In genomic region chr16:84555418-84556196, GRCh38 we compare ENCODE assay signal across 11 cellular contexts. TPM values are rescaled to one million over a fixed set of nuclear protein-coding genes. Genes with fewer than 3 reads are reported as not detected.
DNase-seq lines count a peak whose midpoint lies in the region; ATAC-seq and TF ChIP-seq lines count a peak whose summit lies in the region.
"Had no signal": no experiment of that assay in that cellular context is flagged by ENCODE, and none has a peak within 500 bp of the region (broad histone marks: within the 10 kb centered on the region; RNA-seq: fewer than 3 reads in every experiment).

No MANE protein-coding gene starts in this region.

- H3K27me3 ChIP-seq in CD8-positive, alpha-beta memory T cell (ENCODE audit: insufficient read depth, low read length, poor library complexity, severe bottlenecking): no peaks in the 10 kb centered on the region
- H3K27me3 ChIP-seq in suprapubic skin: peaks cover 16% of the 10 kb centered on the region

- no peaks in the 10 kb centered on the region for H3K9me3 Mint-ChIP-seq in CD8-positive, alpha-beta memory T cell
- no peaks in the 10 kb centered on the region for H3K9me3 Mint-ChIP-seq in activated CD4-positive, alpha-beta memory T cell treated with anti-CD3 and anti-CD28 coated beads, Interleukin-2, amount 10 ng/mL, durations not matched to agents 7 days and 5 days
- H3K9me3 Mint-ChIP-seq in memory B cell: no peaks in the 10 kb centered on the region
- H3K9me3 Mint-ChIP-seq: central memory CD8-positive, alpha-beta T cell had no signal

- peaks cover 0 to 1% of the 10 kb centered on the region in 2 donors for H3K27me3 Mint-ChIP-seq in CD8-positive, alpha-beta memory T cell
- no peaks in the 10 kb centered on the region for H3K27me3 Mint-ChIP-seq in activated CD4-positive, alpha-beta memory T cell treated with anti-CD3 and anti-CD28 coated beads, Interleukin-2, amount 10 ng/mL, durations not matched to agents 7 days and 5 days
- no peaks in the 10 kb centered on the region for H3K27me3 Mint-ChIP-seq in memory B cell
- H3K27me3 Mint-ChIP-seq: central memory CD8-positive, alpha-beta T cell had no signal

- H3K4me1 Mint-ChIP-seq in CD8-positive, alpha-beta memory T cell: peaks cover 35 to 52% (median 45%) of the 10 kb centered on the region in 3 donors
- peaks cover 43% of the 10 kb centered on the region for H3K4me1 Mint-ChIP-seq in activated CD4-positive, alpha-beta memory T cell treated with anti-CD3 and anti-CD28 coated beads, Interleukin-2, amount 10 ng/mL, durations not matched to agents 7 days and 5 days
- peaks cover 10% of the 10 kb centered on the region for H3K4me1 Mint-ChIP-seq in memory B cell

- POLR2A ChIA-PET in CD8-positive, alpha-beta memory T cell (lab: Charles Lee): interaction anchor here (0.7 kb wide), 1 partner anchor 10 kb away, joined by 7 read pairs; no protein-coding TSS in a partner anchor
- POLR2A ChIA-PET in activated CD4-positive, alpha-beta memory T cell treated with anti-CD3 and anti-CD28 coated beads, Interleukin-2, amount 10 ng/mL, durations not matched to agents 7 days and 5 days (lab: Charles Lee): interaction anchor here (0.7 to 4.5 kb wide), 9 partner anchors 9 to 60 kb away, joined by 3 to 62 read pairs (median 4); no protein-coding TSS in a partner anchor

- H3K4me3 Mint-ChIP-seq in CD8-positive, alpha-beta memory T cell: peak overlapping the region in 2 of 7 donors; percentile 25 to 51
- no peak overlapping the region for H3K4me3 Mint-ChIP-seq in activated CD4-positive, alpha-beta memory T cell treated with anti-CD3 and anti-CD28 coated beads, Interleukin-2, amount 10 ng/mL, durations not matched to agents 7 days and 5 days
- no peak overlapping the region for H3K4me3 Mint-ChIP-seq in memory B cell
- H3K4me3 Mint-ChIP-seq: central memory CD8-positive, alpha-beta T cell had no signal

- TF ChIP-seq RAD21 in Ishikawa (IDR thresholded peaks at IDR 0.05; ENCODE audit: low read depth): no peak

- no peak for TF ChIP-seq POLR2A in suprapubic skin (IDR thresholded peaks at IDR 0.05)

- H3K9me3 ChIP-seq in CD8-positive, alpha-beta memory T cell (ENCODE audit: low read length): no peaks in the 10 kb centered on the region
- no peaks in the 10 kb centered on the region for H3K9me3 ChIP-seq in suprapubic skin

- peak overlapping the region in 6 of 8 donors; percentile 63 to 95 (median 86) for H3K27ac Mint-ChIP-seq in CD8-positive, alpha-beta memory T cell
- H3K27ac Mint-ChIP-seq in activated CD4-positive, alpha-beta memory T cell treated with anti-CD3 and anti-CD28 coated beads, Interleukin-2, amount 10 ng/mL, durations not matched to agents 7 days and 5 days: peak overlapping the region; percentile 41
- H3K27ac Mint-ChIP-seq in memory B cell: no peak overlapping the region

- no peak for TF ChIP-seq EP300 in Ishikawa (IDR thresholded peaks at IDR 0.05; ENCODE audit: borderline replicate concordance)
- no peak for TF ChIP-seq EP300 in suprapubic skin (IDR thresholded peaks at IDR 0.05)

- H3K4me1 ChIP-seq in CD8-positive, alpha-beta memory T cell (ENCODE audit: insufficient read depth, low read length): peaks cover 44% of the 10 kb centered on the region
- no peaks in the 10 kb centered on the region for H3K4me1 ChIP-seq in suprapubic skin

- peaks cover 0 to 3% (median 0%) of the 10 kb centered on the region in 3 donors for H3K36me3 Mint-ChIP-seq in CD8-positive, alpha-beta memory T cell
- H3K36me3 Mint-ChIP-seq in activated CD4-positive, alpha-beta memory T cell treated with anti-CD3 and anti-CD28 coated beads, Interleukin-2, amount 10 ng/mL, durations not matched to agents 7 days and 5 days (ENCODE audit: low read depth): peaks cover 25% of the 10 kb centered on the region
- no peaks in the 10 kb centered on the region for H3K36me3 Mint-ChIP-seq in memory B cell

- DNase-seq in CD8-positive, alpha-beta memory T cell: no peak
- DNase-seq in activated CD4-positive, alpha-beta memory T cell treated with anti-CD3 and anti-CD28 coated beads, Interleukin-2, amount 10 ng/mL, durations not matched to agents 7 days and 5 days: no peak
- no peak for DNase-seq in memory B cell (ENCODE audit: low spot score in 2 of 2)
- no peak for DNase-seq in UCSD-AML1 (lab: John Stamatoyannopoulos, UW; ENCODE audit: unreplicated experiment)
- DNase-seq in suprapubic skin (ENCODE audit: low spot score in 2 of 2): no peak
- DNase-seq: stimulated activated CD4-positive, alpha-beta T cell treated with anti-CD3 and anti-CD28 coated beads, Interleukin-15, amount 100 ng/mL, for 24 hours had no signal

- H3K36me3 ChIP-seq in CD8-positive, alpha-beta memory T cell (ENCODE audit: insufficient read depth, low read length): no peaks in the 10 kb centered on the region
- no peaks in the 10 kb centered on the region for H3K36me3 ChIP-seq in suprapubic skin

- no peak for TF ChIP-seq CTCF in suprapubic skin (IDR thresholded peaks at IDR 0.05)

- H3K27ac ChIP-seq in CD8-positive, alpha-beta memory T cell (ENCODE audit: low read depth, low read length): no peak overlapping the region
- H3K27ac ChIP-seq in suprapubic skin: no peak overlapping the region
- H3K27ac ChIP-seq: HL-60 had no signal

- CTCF ChIA-PET in CD8-positive, alpha-beta memory T cell (lab: Charles Lee): interaction anchor here (0.6 to 3.5 kb wide), 5 partner anchors 10 to 60 kb away, joined by 3 to 20 read pairs (median 3); no protein-coding TSS in a partner anchor
- CTCF ChIA-PET in activated CD4-positive, alpha-beta memory T cell treated with anti-CD3 and anti-CD28 coated beads, Interleukin-2, amount 10 ng/mL, durations not matched to agents 7 days and 5 days (lab: Charles Lee): interaction anchor here (0.5 to 3.2 kb wide), 5 partner anchors 9 to 308 kb away, joined by 4 to 12 read pairs (median 4); no protein-coding TSS in a partner anchor

- ATAC-seq in memory B cell (ENCODE audit: low read depth) (peak; percentile 42), GM19463 (IDR thresholded peaks at IDR 0.05; ENCODE audit: unreplicated experiment) (no peak), HG02610 (IDR thresholded peaks at IDR 0.05; ENCODE audit: unreplicated experiment) (no peak)

- WGBS in suprapubic skin: 51% methylated on average over 19 of the region's 19 CpGs

- H3K4me3 ChIP-seq in CD8-positive, alpha-beta memory T cell (ENCODE audit: low read length): no peak overlapping the region
- no peak overlapping the region for H3K4me3 ChIP-seq in suprapubic skin

TF ChIP-seq in Ishikawa, 13 proteins besides CTCF, POLR2A, EP300 and RAD21:
- TF ChIP-seq NFIC (IDR thresholded peaks at IDR 0.05) (no peak), CEBPB (IDR thresholded peaks at IDR 0.05) (peak; percentile 55)

RNA-seq across cellular contexts. Expression of gene MEAK7, which starts 51.1 kb away (rescaled TPM):
- 1 to 10 TPM; 6.7 to 7.7 TPM for total RNA-seq in CD8-positive, alpha-beta memory T cell
- 7.8 TPM for polyA plus RNA-seq in CD8-positive, alpha-beta memory T cell
- 10 to 100 TPM; 27.7 to 33.4 TPM for total RNA-seq in activated CD4-positive, alpha-beta memory T cell treated with anti-CD3 and anti-CD28 coated beads, Interleukin-2, amount 10 ng/mL, durations not matched to agents 7 days and 5 days
- total RNA-seq in suprapubic skin: 10 to 100 TPM in 3 of 4 donors, 1 to 10 TPM in 1; 9.2 to 17.9 (median 13.6) TPM
